Comparison of ENCODE assay signal across 1 cellular context in the genomic region with DNA sequence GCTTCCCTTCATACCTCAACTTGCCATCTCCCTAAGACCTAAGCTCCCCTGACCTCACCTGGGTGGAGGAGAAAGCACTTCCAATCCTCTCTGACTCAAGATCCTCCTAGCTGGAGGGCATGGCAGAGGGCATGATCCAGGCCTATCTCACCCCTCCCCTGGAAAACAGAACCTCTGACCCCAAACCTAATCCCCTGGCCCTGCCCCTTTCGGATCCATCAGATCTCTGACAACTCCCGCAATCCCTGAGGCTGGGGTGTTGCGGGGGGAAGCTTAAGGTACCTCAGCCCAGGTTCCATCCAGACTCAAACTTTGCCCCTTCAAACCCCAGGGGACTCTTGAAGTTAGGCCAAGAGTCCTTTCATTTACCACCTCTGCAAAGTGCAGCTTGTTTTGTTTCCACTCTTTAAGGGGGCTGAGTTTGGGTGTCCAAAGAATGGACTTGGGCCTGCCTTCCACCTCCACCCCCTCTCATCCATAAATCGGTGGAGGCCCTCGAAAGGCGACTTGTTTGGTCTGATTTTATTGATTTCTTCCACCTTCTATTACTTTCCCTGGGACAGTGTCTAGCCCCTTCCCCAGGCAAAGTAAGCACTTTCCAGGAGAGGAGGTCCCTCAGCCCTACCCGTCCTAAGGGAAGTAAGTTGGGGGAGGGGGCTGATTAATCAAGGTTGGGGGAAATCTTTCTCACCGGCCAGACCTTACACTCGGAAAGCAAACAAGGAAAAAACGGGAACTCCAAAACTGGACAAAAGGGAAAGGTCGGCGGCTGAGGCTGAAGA.
TF ChIP-seq lines count a peak whose summit lies in the region.

No MANE protein-coding gene starts in this region.

TF ChIP-seq in HepG2, 621 proteins besides CTCF, POLR2A, EP300 and RAD21 (continued from another document):
- TF ChIP-seq, protein P1, sequence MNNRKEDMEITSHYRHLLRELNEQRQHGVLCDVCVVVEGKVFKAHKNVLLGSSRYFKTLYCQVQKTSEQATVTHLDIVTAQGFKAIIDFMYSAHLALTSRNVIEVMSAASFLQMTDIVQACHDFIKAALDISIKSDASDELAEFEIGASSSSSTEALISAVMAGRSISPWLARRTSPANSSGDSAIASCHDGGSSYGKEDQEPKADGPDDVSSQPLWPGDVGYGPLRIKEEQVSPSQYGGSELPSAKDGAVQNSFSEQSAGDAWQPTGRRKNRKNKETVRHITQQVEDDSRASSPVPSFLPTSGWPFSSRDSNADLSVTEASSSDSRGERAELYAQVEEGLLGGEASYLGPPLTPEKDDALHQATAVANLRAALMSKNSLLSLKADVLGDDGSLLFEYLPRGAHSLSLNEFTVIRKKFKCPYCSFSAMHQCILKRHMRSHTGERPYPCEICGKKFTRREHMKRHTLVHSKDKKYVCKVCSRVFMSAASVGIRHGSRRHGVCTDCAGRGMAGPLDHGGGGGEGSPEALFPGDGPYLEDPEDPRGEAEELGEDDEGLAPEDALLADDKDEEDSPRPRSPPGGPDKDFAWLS (CRISPR knock-in tag; IDR thresholded peaks at IDR 0.05; ENCODE audit: borderline replicate concordance) = no peak
- TF ChIP-seq, protein P2, sequence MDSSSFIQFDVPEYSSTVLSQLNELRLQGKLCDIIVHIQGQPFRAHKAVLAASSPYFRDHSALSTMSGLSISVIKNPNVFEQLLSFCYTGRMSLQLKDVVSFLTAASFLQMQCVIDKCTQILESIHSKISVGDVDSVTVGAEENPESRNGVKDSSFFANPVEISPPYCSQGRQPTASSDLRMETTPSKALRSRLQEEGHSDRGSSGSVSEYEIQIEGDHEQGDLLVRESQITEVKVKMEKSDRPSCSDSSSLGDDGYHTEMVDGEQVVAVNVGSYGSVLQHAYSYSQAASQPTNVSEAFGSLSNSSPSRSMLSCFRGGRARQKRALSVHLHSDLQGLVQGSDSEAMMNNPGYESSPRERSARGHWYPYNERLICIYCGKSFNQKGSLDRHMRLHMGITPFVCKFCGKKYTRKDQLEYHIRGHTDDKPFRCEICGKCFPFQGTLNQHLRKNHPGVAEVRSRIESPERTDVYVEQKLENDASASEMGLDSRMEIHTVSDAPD (CRISPR knock-in tag; IDR thresholded peaks at IDR 0.05) = 0 out of 2 replicates have a peak, but pooled peaks have one; percentile 32
- 0 out of 2 replicates have a peak, but pooled peaks have one; percentile 70 for TF ChIP-seq MTF2 (CRISPR knock-in tag; IDR thresholded peaks at IDR 0.05; ENCODE audit: borderline replicate concordance)
- TF ChIP-seq, protein P3, sequence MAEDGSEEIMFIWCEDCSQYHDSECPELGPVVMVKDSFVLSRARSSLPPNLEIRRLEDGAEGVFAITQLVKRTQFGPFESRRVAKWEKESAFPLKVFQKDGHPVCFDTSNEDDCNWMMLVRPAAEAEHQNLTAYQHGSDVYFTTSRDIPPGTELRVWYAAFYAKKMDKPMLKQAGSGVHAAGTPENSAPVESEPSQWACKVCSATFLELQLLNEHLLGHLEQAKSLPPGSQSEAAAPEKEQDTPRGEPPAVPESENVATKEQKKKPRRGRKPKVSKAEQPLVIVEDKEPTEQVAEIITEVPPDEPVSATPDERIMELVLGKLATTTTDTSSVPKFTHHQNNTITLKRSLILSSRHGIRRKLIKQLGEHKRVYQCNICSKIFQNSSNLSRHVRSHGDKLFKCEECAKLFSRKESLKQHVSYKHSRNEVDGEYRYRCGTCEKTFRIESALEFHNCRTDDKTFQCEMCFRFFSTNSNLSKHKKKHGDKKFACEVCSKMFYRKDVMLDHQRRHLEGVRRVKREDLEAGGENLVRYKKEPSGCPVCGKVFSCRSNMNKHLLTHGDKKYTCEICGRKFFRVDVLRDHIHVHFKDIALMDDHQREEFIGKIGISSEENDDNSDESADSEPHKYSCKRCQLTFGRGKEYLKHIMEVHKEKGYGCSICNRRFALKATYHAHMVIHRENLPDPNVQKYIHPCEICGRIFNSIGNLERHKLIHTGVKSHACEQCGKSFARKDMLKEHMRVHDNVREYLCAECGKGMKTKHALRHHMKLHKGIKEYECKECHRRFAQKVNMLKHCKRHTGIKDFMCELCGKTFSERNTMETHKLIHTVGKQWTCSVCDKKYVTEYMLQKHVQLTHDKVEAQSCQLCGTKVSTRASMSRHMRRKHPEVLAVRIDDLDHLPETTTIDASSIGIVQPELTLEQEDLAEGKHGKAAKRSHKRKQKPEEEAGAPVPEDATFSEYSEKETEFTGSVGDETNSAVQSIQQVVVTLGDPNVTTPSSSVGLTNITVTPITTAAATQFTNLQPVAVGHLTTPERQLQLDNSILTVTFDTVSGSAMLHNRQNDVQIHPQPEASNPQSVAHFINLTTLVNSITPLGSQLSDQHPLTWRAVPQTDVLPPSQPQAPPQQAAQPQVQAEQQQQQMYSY (CRISPR knock-in tag; IDR thresholded peaks at IDR 0.05) = no peak
- peak; percentile 76; the same call in 1 of the 2 replicates for TF ChIP-seq FOXC1 (CRISPR knock-in tag; IDR thresholded peaks at IDR 0.05; ENCODE audit: borderline replicate concordance)
- no peak for TF ChIP-seq RARA (CRISPR knock-in tag; IDR thresholded peaks at IDR 0.05)
- peak; percentile 49; the same call in 1 of the 2 replicates for TF ChIP-seq REPIN1 (CRISPR knock-in tag; IDR thresholded peaks at IDR 0.05; ENCODE audit: borderline replicate concordance, low read depth)
- no peak for TF ChIP-seq ZSCAN25 (CRISPR knock-in tag; IDR thresholded peaks at IDR 0.05)
- no peak for TF ChIP-seq KDM5A (IDR thresholded peaks at IDR 0.05; ENCODE audit: borderline replicate concordance, low read length)
- 0 out of 2 replicates have a peak, but pooled peaks have one; percentile 62 for TF ChIP-seq CHD4 (IDR thresholded peaks at IDR 0.05; ENCODE audit: borderline replicate concordance, low read length)
- TF ChIP-seq, protein P4, sequence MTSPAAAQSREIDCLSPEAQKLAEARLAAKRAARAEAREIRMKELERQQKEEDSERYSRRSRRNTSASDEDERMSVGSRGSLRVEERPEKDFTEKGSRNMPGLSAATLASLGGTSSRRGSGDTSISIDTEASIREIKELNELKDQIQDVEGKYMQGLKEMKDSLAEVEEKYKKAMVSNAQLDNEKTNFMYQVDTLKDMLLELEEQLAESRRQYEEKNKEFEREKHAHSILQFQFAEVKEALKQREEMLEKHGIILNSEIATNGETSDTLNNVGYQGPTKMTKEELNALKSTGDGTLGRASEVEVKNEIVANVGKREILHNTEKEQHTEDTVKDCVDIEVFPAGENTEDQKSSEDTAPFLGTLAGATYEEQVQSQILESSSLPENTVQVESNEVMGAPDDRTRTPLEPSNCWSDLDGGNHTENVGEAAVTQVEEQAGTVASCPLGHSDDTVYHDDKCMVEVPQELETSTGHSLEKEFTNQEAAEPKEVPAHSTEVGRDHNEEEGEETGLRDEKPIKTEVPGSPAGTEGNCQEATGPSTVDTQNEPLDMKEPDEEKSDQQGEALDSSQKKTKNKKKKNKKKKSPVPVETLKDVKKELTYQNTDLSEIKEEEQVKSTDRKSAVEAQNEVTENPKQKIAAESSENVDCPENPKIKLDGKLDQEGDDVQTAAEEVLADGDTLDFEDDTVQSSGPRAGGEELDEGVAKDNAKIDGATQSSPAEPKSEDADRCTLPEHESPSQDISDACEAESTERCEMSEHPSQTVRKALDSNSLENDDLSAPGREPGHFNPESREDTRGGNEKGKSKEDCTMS (CRISPR knock-in tag; conservative IDR thresholded peaks at IDR 0.05) = no peak
- TF ChIP-seq POLR2G (IDR thresholded peaks at IDR 0.05; ENCODE audit: low read depth, low read length) = peak; percentile 61
- no peak for TF ChIP-seq ZNF747 (CRISPR knock-in tag; IDR thresholded peaks at IDR 0.05; ENCODE audit: borderline replicate concordance)
- no peak for TF ChIP-seq ZFP82 (CRISPR knock-in tag; IDR thresholded peaks at IDR 0.05; ENCODE audit: borderline replicate concordance)
- no peak for TF ChIP-seq HNRNPK (IDR thresholded peaks at IDR 0.05; ENCODE audit: low read depth, low read length, poor library complexity, severe bottlenecking)
- TF ChIP-seq PITX1 (CRISPR knock-in tag; IDR thresholded peaks at IDR 0.05) = peak; percentile 89; the same call in 1 of the 2 replicates
- no peak for TF ChIP-seq RARG (CRISPR knock-in tag; IDR thresholded peaks at IDR 0.05; ENCODE audit: low read depth)
- TF ChIP-seq, protein P5, sequence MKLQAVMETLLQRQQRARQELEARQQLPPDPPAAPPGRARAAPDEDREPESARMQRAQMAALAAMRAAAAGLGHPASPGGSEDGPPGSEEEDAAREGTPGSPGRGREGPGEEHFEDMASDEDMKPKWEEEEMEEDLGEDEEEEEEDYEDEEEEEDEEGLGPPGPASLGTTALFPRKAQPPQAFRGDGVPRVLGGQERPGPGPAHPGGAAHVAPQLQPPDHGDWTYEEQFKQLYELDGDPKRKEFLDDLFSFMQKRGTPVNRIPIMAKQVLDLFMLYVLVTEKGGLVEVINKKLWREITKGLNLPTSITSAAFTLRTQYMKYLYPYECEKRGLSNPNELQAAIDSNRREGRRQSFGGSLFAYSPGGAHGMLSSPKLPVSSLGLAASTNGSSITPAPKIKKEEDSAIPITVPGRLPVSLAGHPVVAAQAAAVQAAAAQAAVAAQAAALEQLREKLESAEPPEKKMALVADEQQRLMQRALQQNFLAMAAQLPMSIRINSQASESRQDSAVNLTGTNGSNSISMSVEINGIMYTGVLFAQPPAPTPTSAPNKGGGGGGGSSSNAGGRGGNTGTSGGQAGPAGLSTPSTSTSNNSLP (IDR thresholded peaks at IDR 0.05; ENCODE audit: low read depth, low read length) = peak; percentile 81
